In the genomic region with DNA sequence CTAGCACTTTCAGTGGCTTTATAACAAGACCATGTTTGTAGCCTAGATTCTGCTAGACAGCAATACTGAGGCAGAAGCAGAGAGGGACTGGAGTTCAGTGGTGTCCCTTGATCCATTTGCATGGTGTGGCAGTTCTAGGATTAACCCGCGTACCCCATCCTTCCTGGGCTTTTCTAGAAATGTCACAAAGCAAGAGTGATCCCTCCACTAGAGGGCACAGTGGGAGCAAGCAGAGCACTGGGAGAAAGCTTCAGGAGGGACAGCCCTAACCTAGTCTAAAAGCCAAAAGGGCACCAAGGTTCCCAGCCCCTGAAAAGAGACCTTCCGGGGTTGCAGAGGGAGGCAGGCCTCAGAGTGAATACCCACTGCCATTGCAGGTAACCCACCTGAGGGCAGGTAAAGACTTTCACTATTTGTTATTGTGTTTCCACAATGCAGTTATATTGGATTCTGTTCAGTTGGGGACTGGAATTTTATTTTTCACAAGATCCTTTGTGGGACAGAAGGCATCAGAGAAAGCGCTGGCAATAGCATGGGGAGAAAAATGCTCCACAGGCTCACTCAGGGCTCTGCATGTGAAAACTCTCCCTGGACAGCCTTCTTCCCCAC, we compare ENCODE assay signal across 7 cellular contexts.
DNase-seq lines count a peak whose midpoint lies in the region; ATAC-seq and TF ChIP-seq lines count a peak whose summit lies in the region.

No MANE protein-coding gene starts in this region.

- TF ChIP-seq CTCF in GM12801 (IDR thresholded peaks at IDR 0.05; ENCODE audit: extremely low read depth, insufficient read length), result peak; percentile 35
- TF ChIP-seq CTCF in Panc1 (IDR thresholded peaks at IDR 0.05), result peak; percentile 81
- peak; percentile 96 for TF ChIP-seq CTCF in fibroblast of the aortic adventitia (IDR thresholded peaks at IDR 0.05; ENCODE audit: insufficient read depth, low read length)
- peak; percentile 54 to 76 (median 66) for TF ChIP-seq CTCF in upper lobe of left lung (IDR thresholded peaks at IDR 0.05)

- in situ Hi-C loops in Panc1 (cut with HindIII; ENCODE audit: low pct_unique_long_range_greater_than_20kb, low sequenced_read_pairs), result no loop called here

- intact Hi-C loops in Panc1 (cut with micrococcal nuclease; ENCODE audit: unreplicated experiment), result loop anchor here (5.0 to 10.0 kb wide), 2 partner anchors 313 to 471 kb away; no protein-coding TSS in a partner anchor

- H3K9me3 ChIP-seq in Panc1 (ENCODE audit: control insufficient read depth, insufficient read depth, low read depth, low read length), result no peaks in the 10 kb centered on the region
- no peaks in the 10 kb centered on the region for H3K9me3 ChIP-seq in upper lobe of left lung

- 20 to 25% methylated on average over 4 of the region's 4 CpGs for WGBS in upper lobe of left lung, 2 donors

- no peak overlapping the region for H3K4me3 ChIP-seq in Panc1 (ENCODE audit: low read depth in 2 of 2, low read length in 2 of 2)
- no peak overlapping the region for H3K4me3 ChIP-seq in fibroblast of the aortic adventitia (ENCODE audit: low read depth, low read length)
- H3K4me3 ChIP-seq in upper lobe of left lung, result no peak overlapping the region

- peaks cover 4% of the 10 kb centered on the region for H3K4me1 Mint-ChIP-seq in activated T-cell treated with anti-CD3 and anti-CD28 coated beads, Interleukin-2, amount 50 U/mL, for 24 hours (ENCODE audit: low read depth)

- no peaks in the 10 kb centered on the region for H3K36me3 Mint-ChIP-seq in activated T-cell treated with anti-CD3 and anti-CD28 coated beads, Interleukin-2, amount 50 U/mL, for 24 hours (ENCODE audit: low read depth)

- CTCF ChIA-PET in Panc1 (lab: Charles Lee), result interaction anchor here (0.5 kb wide), 1 partner anchor 180 kb away, joined by 3 read pairs; no protein-coding TSS in a partner anchor

- no peaks in the 10 kb centered on the region for H3K4me1 ChIP-seq in Panc1 (ENCODE audit: control insufficient read depth, insufficient read depth, low read length)
- peaks cover 14 to 29% (median 24%) of the 10 kb centered on the region in 4 donors for H3K4me1 ChIP-seq in upper lobe of left lung

- DNase-seq in Panc1 (ENCODE audit: low read depth, low spot score) (peak; percentile 12), fibroblast of the aortic adventitia (ENCODE audit: low read depth) (peak; percentile 77), nucleus accumbens (lab: John Stamatoyannopoulos, UW) (peak in 41 of 56 donors; percentile 1 to 56 (median 10)), upper lobe of left lung (peak in 1 of 2 donors; percentile 47)
- DNase-seq in activated T-cell treated with anti-CD3 and anti-CD28 coated beads, Interleukin-2, amount 50 U/mL, for 24 hours, result peak; percentile 58

- no peaks in the 10 kb centered on the region for H3K9me3 Mint-ChIP-seq in activated T-cell treated with anti-CD3 and anti-CD28 coated beads, Interleukin-2, amount 50 U/mL, for 24 hours

- no peak for TF ChIP-seq EP300 in upper lobe of left lung (IDR thresholded peaks at IDR 0.05)

- peak; percentile 64 for ATAC-seq in HG03108 (IDR thresholded peaks at IDR 0.05; ENCODE audit: unreplicated experiment)
- peak; percentile 85 for ATAC-seq in Panc1
- peak; percentile 82 to 85 for ATAC-seq in upper lobe of left lung (ENCODE audit: low FRiP score in 2 of 2)

- TF ChIP-seq POLR2A in upper lobe of left lung (IDR thresholded peaks at IDR 0.05), result no peak

- H3K27ac ChIP-seq in Panc1 (ENCODE audit: low read length) (no peak overlapping the region), upper lobe of left lung (no peak overlapping the region)

- H3K36me3 ChIP-seq in Panc1 (ENCODE audit: control insufficient read depth, insufficient read depth, low read length) (no peaks in the 10 kb centered on the region), upper lobe of left lung (peaks cover 0 to 4% (median 0%) of the 10 kb centered on the region in 4 donors)

- no peak overlapping the region for H3K4me3 Mint-ChIP-seq in activated T-cell treated with anti-CD3 and anti-CD28 coated beads, Interleukin-2, amount 50 U/mL, for 24 hours

- H3K27me3 Mint-ChIP-seq in activated T-cell treated with anti-CD3 and anti-CD28 coated beads, Interleukin-2, amount 50 U/mL, for 24 hours, result no peaks in the 10 kb centered on the region

- BruUV-seq in Panc1 (replicated peaks; lab: Mats Ljungman, UMichigan), result no TSS peak

- H3K27me3 ChIP-seq in Panc1 (ENCODE audit: control insufficient read depth, insufficient read depth, low read length), result no peaks in the 10 kb centered on the region
- H3K27me3 ChIP-seq in upper lobe of left lung, result no peaks in the 10 kb centered on the region

- no peak overlapping the region for H3K27ac Mint-ChIP-seq in activated T-cell treated with anti-CD3 and anti-CD28 coated beads, Interleukin-2, amount 50 U/mL, for 24 hours

- POLR2A ChIA-PET in Panc1 (lab: Charles Lee), result interaction anchor here (0.5 kb wide), 1 partner anchor 920 kb away, joined by 18 read pairs; no protein-coding TSS in a partner anchor

Comparison
In these comparisons a context has a peak if more than half of its experiments do, and no peak if none do; other contexts are left out.
1. CTCF ChIP-seq: peak in every context shown above with its lines; median percentile 96 in fibroblast of the aortic adventitia; 81 in Panc1; 66 in upper lobe of left lung; 35 in GM12801.